Comparison of ENCODE assay signal across 2 cellular contexts in the genomic region with DNA sequence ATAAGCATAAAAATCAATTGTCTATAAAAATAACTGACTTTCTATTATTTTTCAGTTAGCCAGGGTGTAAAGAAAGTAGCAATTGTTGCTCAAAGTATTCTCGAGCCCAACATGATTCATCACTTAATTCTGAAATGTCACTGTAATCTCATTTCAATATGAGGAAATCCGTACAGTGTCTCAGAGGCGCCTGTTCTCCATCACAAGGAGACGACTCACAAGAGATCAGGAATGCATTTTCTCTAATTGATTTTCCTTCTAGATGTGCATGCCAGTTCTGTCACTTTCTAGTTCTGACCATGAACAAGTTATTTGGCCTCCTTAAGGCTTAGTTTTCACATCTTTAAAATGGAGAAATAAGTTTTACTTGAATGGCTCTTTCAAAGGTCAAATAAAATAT.
A peak's percentile ranks its signal among the peaks of the same experiment; 100 is the strongest.
TF ChIP-seq lines count a peak whose summit lies in the region.

No MANE protein-coding gene starts in this region.

TF ChIP-seq in SK-N-SH treated with all-trans-retinoic acid at 6 μM for 48 hours, 23 proteins besides CTCF, POLR2A, EP300 and RAD21 (continued from another document):
- TF ChIP-seq, protein P1, sequence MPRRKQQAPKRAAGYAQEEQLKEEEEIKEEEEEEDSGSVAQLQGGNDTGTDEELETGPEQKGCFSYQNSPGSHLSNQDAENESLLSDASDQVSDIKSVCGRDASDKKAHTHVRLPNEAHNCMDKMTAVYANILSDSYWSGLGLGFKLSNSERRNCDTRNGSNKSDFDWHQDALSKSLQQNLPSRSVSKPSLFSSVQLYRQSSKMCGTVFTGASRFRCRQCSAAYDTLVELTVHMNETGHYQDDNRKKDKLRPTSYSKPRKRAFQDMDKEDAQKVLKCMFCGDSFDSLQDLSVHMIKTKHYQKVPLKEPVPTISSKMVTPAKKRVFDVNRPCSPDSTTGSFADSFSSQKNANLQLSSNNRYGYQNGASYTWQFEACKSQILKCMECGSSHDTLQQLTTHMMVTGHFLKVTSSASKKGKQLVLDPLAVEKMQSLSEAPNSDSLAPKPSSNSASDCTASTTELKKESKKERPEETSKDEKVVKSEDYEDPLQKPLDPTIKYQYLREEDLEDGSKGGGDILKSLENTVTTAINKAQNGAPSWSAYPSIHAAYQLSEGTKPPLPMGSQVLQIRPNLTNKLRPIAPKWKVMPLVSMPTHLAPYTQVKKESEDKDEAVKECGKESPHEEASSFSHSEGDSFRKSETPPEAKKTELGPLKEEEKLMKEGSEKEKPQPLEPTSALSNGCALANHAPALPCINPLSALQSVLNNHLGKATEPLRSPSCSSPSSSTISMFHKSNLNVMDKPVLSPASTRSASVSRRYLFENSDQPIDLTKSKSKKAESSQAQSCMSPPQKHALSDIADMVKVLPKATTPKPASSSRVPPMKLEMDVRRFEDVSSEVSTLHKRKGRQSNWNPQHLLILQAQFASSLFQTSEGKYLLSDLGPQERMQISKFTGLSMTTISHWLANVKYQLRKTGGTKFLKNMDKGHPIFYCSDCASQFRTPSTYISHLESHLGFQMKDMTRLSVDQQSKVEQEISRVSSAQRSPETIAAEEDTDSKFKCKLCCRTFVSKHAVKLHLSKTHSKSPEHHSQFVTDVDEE (CRISPR knock-in tag; IDR thresholded peaks at IDR 0.05): no peak
- TF ChIP-seq ZC3H10 (CRISPR knock-in tag; IDR thresholded peaks at IDR 0.05) (no peak), ZFP30 (CRISPR knock-in tag; IDR thresholded peaks at IDR 0.05) (no peak), ISL1 (CRISPR knock-in tag; IDR thresholded peaks at IDR 0.05) (peak; percentile 81), ZNF565 (CRISPR knock-in tag; conservative IDR thresholded peaks at IDR 0.05; ENCODE audit: low read depth) (no peak), TOX (CRISPR knock-in tag; IDR thresholded peaks at IDR 0.05; ENCODE audit: borderline replicate concordance) (no peak), ZFP3 (CRISPR knock-in tag; IDR thresholded peaks at IDR 0.05) (no peak), BACH2 (CRISPR knock-in tag; IDR thresholded peaks at IDR 0.05; ENCODE audit: borderline replicate concordance) (no peak), ZNF8 (CRISPR knock-in tag; IDR thresholded peaks at IDR 0.05) (no peak), ESRRG (CRISPR knock-in tag; IDR thresholded peaks at IDR 0.05) (no peak)
- TF ChIP-seq, protein P2, sequence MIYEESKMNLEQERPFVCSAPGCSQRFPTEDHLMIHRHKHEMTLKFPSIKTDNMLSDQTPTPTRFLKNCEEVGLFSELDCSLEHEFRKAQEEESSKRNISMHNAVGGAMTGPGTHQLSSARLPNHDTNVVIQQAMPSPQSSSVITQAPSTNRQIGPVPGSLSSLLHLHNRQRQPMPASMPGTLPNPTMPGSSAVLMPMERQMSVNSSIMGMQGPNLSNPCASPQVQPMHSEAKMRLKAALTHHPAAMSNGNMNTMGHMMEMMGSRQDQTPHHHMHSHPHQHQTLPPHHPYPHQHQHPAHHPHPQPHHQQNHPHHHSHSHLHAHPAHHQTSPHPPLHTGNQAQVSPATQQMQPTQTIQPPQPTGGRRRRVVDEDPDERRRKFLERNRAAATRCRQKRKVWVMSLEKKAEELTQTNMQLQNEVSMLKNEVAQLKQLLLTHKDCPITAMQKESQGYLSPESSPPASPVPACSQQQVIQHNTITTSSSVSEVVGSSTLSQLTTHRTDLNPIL (CRISPR knock-in tag; IDR thresholded peaks at IDR 0.05; ENCODE audit: low read depth): no peak
- TF ChIP-seq, protein P3, sequence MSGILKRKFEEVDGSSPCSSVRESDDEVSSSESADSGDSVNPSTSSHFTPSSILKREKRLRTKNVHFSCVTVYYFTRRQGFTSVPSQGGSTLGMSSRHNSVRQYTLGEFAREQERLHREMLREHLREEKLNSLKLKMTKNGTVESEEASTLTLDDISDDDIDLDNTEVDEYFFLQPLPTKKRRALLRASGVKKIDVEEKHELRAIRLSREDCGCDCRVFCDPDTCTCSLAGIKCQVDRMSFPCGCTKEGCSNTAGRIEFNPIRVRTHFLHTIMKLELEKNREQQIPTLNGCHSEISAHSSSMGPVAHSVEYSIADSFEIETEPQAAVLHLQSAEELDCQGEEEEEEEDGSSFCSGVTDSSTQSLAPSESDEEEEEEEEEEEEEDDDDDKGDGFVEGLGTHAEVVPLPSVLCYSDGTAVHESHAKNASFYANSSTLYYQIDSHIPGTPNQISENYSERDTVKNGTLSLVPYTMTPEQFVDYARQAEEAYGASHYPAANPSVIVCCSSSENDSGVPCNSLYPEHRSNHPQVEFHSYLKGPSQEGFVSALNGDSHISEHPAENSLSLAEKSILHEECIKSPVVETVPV (CRISPR knock-in tag; IDR thresholded peaks at IDR 0.05): no peak

TF ChIP-seq in SK-N-SH, 30 proteins besides CTCF, POLR2A, EP300 and RAD21 (continued from another document):
- TF ChIP-seq, protein P4, sequence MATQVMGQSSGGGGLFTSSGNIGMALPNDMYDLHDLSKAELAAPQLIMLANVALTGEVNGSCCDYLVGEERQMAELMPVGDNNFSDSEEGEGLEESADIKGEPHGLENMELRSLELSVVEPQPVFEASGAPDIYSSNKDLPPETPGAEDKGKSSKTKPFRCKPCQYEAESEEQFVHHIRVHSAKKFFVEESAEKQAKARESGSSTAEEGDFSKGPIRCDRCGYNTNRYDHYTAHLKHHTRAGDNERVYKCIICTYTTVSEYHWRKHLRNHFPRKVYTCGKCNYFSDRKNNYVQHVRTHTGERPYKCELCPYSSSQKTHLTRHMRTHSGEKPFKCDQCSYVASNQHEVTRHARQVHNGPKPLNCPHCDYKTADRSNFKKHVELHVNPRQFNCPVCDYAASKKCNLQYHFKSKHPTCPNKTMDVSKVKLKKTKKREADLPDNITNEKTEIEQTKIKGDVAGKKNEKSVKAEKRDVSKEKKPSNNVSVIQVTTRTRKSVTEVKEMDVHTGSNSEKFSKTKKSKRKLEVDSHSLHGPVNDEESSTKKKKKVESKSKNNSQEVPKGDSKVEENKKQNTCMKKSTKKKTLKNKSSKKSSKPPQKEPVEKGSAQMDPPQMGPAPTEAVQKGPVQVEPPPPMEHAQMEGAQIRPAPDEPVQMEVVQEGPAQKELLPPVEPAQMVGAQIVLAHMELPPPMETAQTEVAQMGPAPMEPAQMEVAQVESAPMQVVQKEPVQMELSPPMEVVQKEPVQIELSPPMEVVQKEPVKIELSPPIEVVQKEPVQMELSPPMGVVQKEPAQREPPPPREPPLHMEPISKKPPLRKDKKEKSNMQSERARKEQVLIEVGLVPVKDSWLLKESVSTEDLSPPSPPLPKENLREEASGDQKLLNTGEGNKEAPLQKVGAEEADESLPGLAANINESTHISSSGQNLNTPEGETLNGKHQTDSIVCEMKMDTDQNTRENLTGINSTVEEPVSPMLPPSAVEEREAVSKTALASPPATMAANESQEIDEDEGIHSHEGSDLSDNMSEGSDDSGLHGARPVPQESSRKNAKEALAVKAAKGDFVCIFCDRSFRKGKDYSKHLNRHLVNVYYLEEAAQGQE (IDR thresholded peaks at IDR 0.05; ENCODE audit: low read depth, low read length): no peak
- TF ChIP-seq, protein P5, sequence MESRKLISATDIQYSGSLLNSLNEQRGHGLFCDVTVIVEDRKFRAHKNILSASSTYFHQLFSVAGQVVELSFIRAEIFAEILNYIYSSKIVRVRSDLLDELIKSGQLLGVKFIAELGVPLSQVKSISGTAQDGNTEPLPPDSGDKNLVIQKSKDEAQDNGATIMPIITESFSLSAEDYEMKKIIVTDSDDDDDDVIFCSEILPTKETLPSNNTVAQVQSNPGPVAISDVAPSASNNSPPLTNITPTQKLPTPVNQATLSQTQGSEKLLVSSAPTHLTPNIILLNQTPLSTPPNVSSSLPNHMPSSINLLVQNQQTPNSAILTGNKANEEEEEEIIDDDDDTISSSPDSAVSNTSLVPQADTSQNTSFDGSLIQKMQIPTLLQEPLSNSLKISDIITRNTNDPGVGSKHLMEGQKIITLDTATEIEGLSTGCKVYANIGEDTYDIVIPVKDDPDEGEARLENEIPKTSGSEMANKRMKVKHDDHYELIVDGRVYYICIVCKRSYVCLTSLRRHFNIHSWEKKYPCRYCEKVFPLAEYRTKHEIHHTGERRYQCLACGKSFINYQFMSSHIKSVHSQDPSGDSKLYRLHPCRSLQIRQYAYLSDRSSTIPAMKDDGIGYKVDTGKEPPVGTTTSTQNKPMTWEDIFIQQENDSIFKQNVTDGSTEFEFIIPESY (IDR thresholded peaks at IDR 0.05; ENCODE audit: borderline replicate concordance, low read depth): no peak
- TF ChIP-seq POLR2AphosphoS5 (IDR thresholded peaks at IDR 0.05; ENCODE audit: low read depth, low read length): no peak
